29 cellular contexts compared by ENCODE assay signal in the genomic region with DNA sequence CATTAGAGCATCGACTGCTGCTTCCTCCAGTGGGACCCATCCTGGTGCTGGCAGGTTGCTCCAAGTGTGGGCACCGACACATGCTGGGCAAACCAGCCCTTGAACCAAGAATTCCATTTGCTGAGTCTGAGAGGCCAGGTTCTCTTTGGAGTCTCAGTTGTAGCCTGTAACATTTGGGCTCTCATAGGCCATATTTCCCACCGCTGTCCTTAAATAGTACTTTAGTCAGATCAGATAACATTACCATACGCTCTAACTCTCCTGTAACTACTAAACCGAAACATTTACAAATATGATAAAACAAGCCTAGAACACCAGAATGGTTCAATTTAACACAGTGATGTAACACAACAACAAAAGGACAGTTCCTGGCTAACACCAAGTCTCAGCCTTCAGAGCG. TPM values are rescaled to one million over a fixed set of nuclear protein-coding genes. Genes with fewer than 3 reads are reported as not detected.
DNase-seq lines count a peak whose midpoint lies in the region; ATAC-seq and TF ChIP-seq lines count a peak whose summit lies in the region.
"Had no signal": no experiment of that assay in that cellular context is flagged by ENCODE, and none has a peak within 500 bp of the region (broad histone marks: within the 10 kb centered on the region; RNA-seq: fewer than 3 reads in every experiment).

No MANE protein-coding gene starts in this region.

- H3K9me3 Mint-ChIP-seq in dendritic cell treated with granulocyte-macrophage colony-stimulating factor and Interleukin-4, amounts not matched to agents 40 ng/mL and 50 ng/mL, for 4 days = no peaks in the 10 kb centered on the region
- H3K9me3 Mint-ChIP-seq in neural progenitor cell = no peaks in the 10 kb centered on the region
- H3K9me3 Mint-ChIP-seq: activated naive CD4-positive, alpha-beta T cell treated with anti-CD3 and anti-CD28 coated beads, Interleukin-2, amount 50 U/mL, for 24 hours; CD8-positive, alpha-beta T cell; nephron had no signal

- no peak for TF ChIP-seq POLR2A in upper lobe of left lung (IDR thresholded peaks at IDR 0.05)

- intact Hi-C loops in heart right ventricle (cut with DNase I) = no loop called here
- intact Hi-C loops in left ventricle myocardium superior (cut with micrococcal nuclease) = no loop called here
- intact Hi-C loops in dendritic cell treated with granulocyte-macrophage colony-stimulating factor and Interleukin-4, amounts not matched to agents 40 ng/mL and 50 ng/mL, for 4 days (cut with micrococcal nuclease) = loop anchor here (10.0 kb wide), 1 partner anchor 60 kb away; no protein-coding TSS in a partner anchor
- intact Hi-C loops in PC-3 (cut with micrococcal nuclease) = no loop called here

- H3K4me3 ChIP-seq in heart right ventricle (no peak overlapping the region), neural progenitor cell (no peak overlapping the region), upper lobe of left lung (no peak overlapping the region), PC-3 (ENCODE audit: low read length) (no peak overlapping the region)
- H3K4me3 ChIP-seq: A549, breast epithelium, GM12878, SJCRH30, testis, vagina had no signal

- H3F3A ChIP-seq in neural progenitor cell (ENCODE audit: low read depth) (no peaks in the 10 kb centered on the region), PC-3 (ENCODE audit: low read length, unreplicated experiment) (no peaks in the 10 kb centered on the region)

- H3K27ac ChIP-seq in heart right ventricle (peak overlapping the region in 8 of 10 donors; percentile 17 to 87 (median 53)), neural progenitor cell (no peak overlapping the region), upper lobe of left lung (peak overlapping the region; percentile 11 to 76 (median 62)), PC-3 (ENCODE audit: low read length) (no peak overlapping the region)
- H3K27ac ChIP-seq: A549, breast epithelium, SJCRH30, testis, vagina, VCaP had no signal

- H3K4me1 ChIP-seq in heart right ventricle = peaks cover 5 to 59% (median 19%) of the 10 kb centered on the region in 9 donors
- H3K4me1 ChIP-seq in neural progenitor cell = no peaks in the 10 kb centered on the region
- H3K4me1 ChIP-seq in upper lobe of left lung = peaks cover 14 to 32% (median 24%) of the 10 kb centered on the region in 4 donors
- H3K4me1 ChIP-seq in PC-3 (ENCODE audit: insufficient read depth, low read length) = no peaks in the 10 kb centered on the region; the same call in 1 of the 2 replicates
- H3K4me1 ChIP-seq: A549, breast epithelium, testis had no signal

- H3K27ac Mint-ChIP-seq in dendritic cell treated with granulocyte-macrophage colony-stimulating factor and Interleukin-4, amounts not matched to agents 40 ng/mL and 50 ng/mL, for 4 days = peak overlapping the region; percentile 81
- H3K27ac Mint-ChIP-seq in neural progenitor cell = peak overlapping the region; percentile 39
- H3K27ac Mint-ChIP-seq: activated naive CD4-positive, alpha-beta T cell treated with anti-CD3 and anti-CD28 coated beads, Interleukin-2, amount 50 U/mL, for 24 hours; CD8-positive, alpha-beta T cell; nephron had no signal

- no peak for DNase-seq in heart right ventricle
- no peak for DNase-seq in left ventricle myocardium superior
- DNase-seq in neural progenitor cell (ENCODE audit: low spot score) = no peak
- DNase-seq in upper lobe of left lung = no peak
- no peak for DNase-seq in SK-N-DZ (ENCODE audit: low spot score)
- DNase-seq in DMS 273 treated with DMSO at 0.1 percent for 48 hours (lab: John Stamatoyannopoulos, UW) = no peak
- DNase-seq in PC-3 = no peak
- DNase-seq: activated CD4-positive, alpha-beta T cell treated with anti-CD3 and anti-CD28 coated beads for 4 hours; activated T-cell treated with anti-CD3 and anti-CD28 coated beads for 4 hours; CD8-positive, alpha-beta T cell; DMS153; effector memory CD4-positive, alpha-beta T cell; GOT3; NCI-H1105 treated with DMSO at 0.1 percent for 48 hours; NCI-H2081 treated with DMSO at 0.1 percent for 48 hours; NCI-H2227 treated with DMSO at 0.1 percent for 48 hours; SJCRH30; small intestine; stimulated activated naive CD4-positive, alpha-beta T cell; T1000 had no signal

- peaks cover 93% of the 10 kb centered on the region for H3K4me1 Mint-ChIP-seq in dendritic cell treated with granulocyte-macrophage colony-stimulating factor and Interleukin-4, amounts not matched to agents 40 ng/mL and 50 ng/mL, for 4 days (ENCODE audit: low read depth)
- H3K4me1 Mint-ChIP-seq in neural progenitor cell = peaks cover 13% of the 10 kb centered on the region
- H3K4me1 Mint-ChIP-seq: activated naive CD4-positive, alpha-beta T cell treated with anti-CD3 and anti-CD28 coated beads, Interleukin-2, amount 50 U/mL, for 24 hours had no signal

- TF ChIP-seq CTCF in heart right ventricle (IDR thresholded peaks at IDR 0.05) = no peak
- TF ChIP-seq CTCF in neural progenitor cell (IDR thresholded peaks at IDR 0.05) = no peak
- TF ChIP-seq CTCF in upper lobe of left lung (IDR thresholded peaks at IDR 0.05) = no peak
- no peak for TF ChIP-seq CTCF in PC-3 (conservative IDR thresholded peaks at IDR 0.05; ENCODE audit: low read depth, low read length)

- H3K9me2 ChIP-seq in PC-3 (replicated peaks; ENCODE audit: low read length) = no peaks in the 10 kb centered on the region

- CTCF ChIA-PET in PC-3 (lab: Charles Lee) = no interaction called here

- no peak for TF ChIP-seq EP300 in upper lobe of left lung (IDR thresholded peaks at IDR 0.05)

- H3K27me3 Mint-ChIP-seq in dendritic cell treated with granulocyte-macrophage colony-stimulating factor and Interleukin-4, amounts not matched to agents 40 ng/mL and 50 ng/mL, for 4 days = no peaks in the 10 kb centered on the region
- H3K27me3 Mint-ChIP-seq in neural progenitor cell (ENCODE audit: insufficient read depth, low read depth) = peaks cover 4% of the 10 kb centered on the region
- H3K27me3 Mint-ChIP-seq: activated naive CD4-positive, alpha-beta T cell treated with anti-CD3 and anti-CD28 coated beads, Interleukin-2, amount 50 U/mL, for 24 hours had no signal

- peak overlapping the region; percentile 17 for H3K4me3 Mint-ChIP-seq in dendritic cell treated with granulocyte-macrophage colony-stimulating factor and Interleukin-4, amounts not matched to agents 40 ng/mL and 50 ng/mL, for 4 days
- H3K4me3 Mint-ChIP-seq in neural progenitor cell = no peak overlapping the region
- H3K4me3 Mint-ChIP-seq: activated naive CD4-positive, alpha-beta T cell treated with anti-CD3 and anti-CD28 coated beads, Interleukin-2, amount 50 U/mL, for 24 hours; CD8-positive, alpha-beta T cell; nephron had no signal

- 70 to 86% methylated on average over 6 of the region's 6 CpGs for WGBS in heart right ventricle, 2 donors
- WGBS in upper lobe of left lung, 2 donors = 74 to 76% methylated on average over 5 to 6 of the region's 6 CpGs

- POLR2A ChIA-PET in PC-3 (lab: Charles Lee; ENCODE audit: unreplicated experiment) = no interaction called here

- H3K9ac ChIP-seq in neural progenitor cell (no peak overlapping the region), PC-3 (ENCODE audit: low read length) (no peak overlapping the region)

- no TSS peak for BruUV-seq in PC-3 (replicated peaks; lab: Mats Ljungman, UMichigan)

- no peaks in the 10 kb centered on the region for H3K9me3 ChIP-seq in heart right ventricle
- H3K9me3 ChIP-seq in neural progenitor cell (ENCODE audit: low read depth) = no peaks in the 10 kb centered on the region
- H3K9me3 ChIP-seq in upper lobe of left lung = no peaks in the 10 kb centered on the region
- no peaks in the 10 kb centered on the region for H3K9me3 ChIP-seq in PC-3 (ENCODE audit: low read length)
- H3K9me3 ChIP-seq: A549, breast epithelium, SJCRH30, testis, vagina had no signal

- H3K36me3 ChIP-seq in heart right ventricle = no peaks in the 10 kb centered on the region
- H3K36me3 ChIP-seq in neural progenitor cell = no peaks in the 10 kb centered on the region
- H3K36me3 ChIP-seq in upper lobe of left lung = no peaks in the 10 kb centered on the region
- no peaks in the 10 kb centered on the region for H3K36me3 ChIP-seq in PC-3 (ENCODE audit: low read depth, low read length)
- H3K36me3 ChIP-seq: breast epithelium, SJCRH30, vagina had no signal

- H3K79me2 ChIP-seq in neural progenitor cell (ENCODE audit: low read depth) (no peaks in the 10 kb centered on the region), PC-3 (ENCODE audit: low read length) (no peaks in the 10 kb centered on the region)

- H4K20me1 ChIP-seq in neural progenitor cell (ENCODE audit: low read depth) (no peaks in the 10 kb centered on the region), PC-3 (ENCODE audit: low read length) (no peaks in the 10 kb centered on the region)

- H3K36me3 Mint-ChIP-seq in dendritic cell treated with granulocyte-macrophage colony-stimulating factor and Interleukin-4, amounts not matched to agents 40 ng/mL and 50 ng/mL, for 4 days (ENCODE audit: low read depth) = no peaks in the 10 kb centered on the region
- H3K36me3 Mint-ChIP-seq in neural progenitor cell = no peaks in the 10 kb centered on the region
- H3K36me3 Mint-ChIP-seq: activated naive CD4-positive, alpha-beta T cell treated with anti-CD3 and anti-CD28 coated beads, Interleukin-2, amount 50 U/mL, for 24 hours; CD8-positive, alpha-beta T cell had no signal

- ATAC-seq in heart right ventricle (no peak), left ventricle myocardium superior (no peak), upper lobe of left lung (ENCODE audit: low FRiP score in 2 of 2) (no peak), PC-3 (no peak)
- ATAC-seq: A549; CD8-positive, alpha-beta T cell; GM12878 had no signal

- H2AFZ ChIP-seq in neural progenitor cell (replicated peaks) (no peak overlapping the region), PC-3 (ENCODE audit: low read length) (no peak overlapping the region)

- H3K4me2 ChIP-seq in neural progenitor cell (no peak overlapping the region), PC-3 (ENCODE audit: low read length) (no peak overlapping the region)
- H3K4me2 ChIP-seq: A549 had no signal

- H3K27me3 ChIP-seq in heart right ventricle (no peaks in the 10 kb centered on the region), neural progenitor cell (no peaks in the 10 kb centered on the region), upper lobe of left lung (no peaks in the 10 kb centered on the region), PC-3 (ENCODE audit: low read length) (0 out of 2 replicates have a peak, but pooled peaks cover 7% of the 10 kb centered on the region)
- H3K27me3 ChIP-seq: breast epithelium, SJCRH30, testis, vagina had no signal

RNA-seq across cellular contexts. Expression of a gene that starts 28.3 kb away (rescaled TPM):
- total RNA-seq in heart right ventricle = 10 to 100 TPM; 29.6 to 85.0 (median 40.0) TPM
- 10 to 100 TPM; 12.7 to 24.9 TPM for polyA plus RNA-seq in heart right ventricle
- total RNA-seq in left ventricle myocardium superior = 41.0 TPM
- total RNA-seq in neural progenitor cell (ENCODE audit: low replicate concordance) = not detected in 2 replicates
- 100 to 1,000 TPM in 1 of 6 donors, 10 to 100 TPM in 5; 25.1 to 160 (median 68.8) TPM for total RNA-seq in upper lobe of left lung
- not detected in 2 replicates for polyA plus RNA-seq in SK-N-DZ (2014; cell fraction: cytosol; rRNA removed)
- not detected in 2 replicates for polyA plus RNA-seq in SK-N-DZ (2014; cell fraction: nucleus; rRNA removed)
- total RNA-seq in PC-3 (2014; rRNA removed) = not detected in 2 replicates
- total RNA-seq: SJCRH30 had no signal
- polyA plus RNA-seq: A549 had no signal

Comparison
In these comparisons a context has a peak if more than half of its experiments do, and no peak if none do; other contexts are left out.
1. H3K27ac ChIP-seq: peak in heart right ventricle (8 of 10) and upper lobe of left lung (4 of 4); none in neural progenitor cell (single experiment) and PC-3 (single experiment).
2. RNA of a gene that starts 28.3 kb away (total RNA-seq): 25.1 to 160 TPM in upper lobe of left lung, 29.6 to 85.0 TPM in heart right ventricle and 41.0 TPM in left ventricle myocardium superior (single experiment); not detected in neural progenitor cell and not detected in PC-3; every median in the first group is over 10 times any median in the second.